In genomic region chr11:86802601-86803051, GRCh38 we compare ENCODE assay signal across 7 cellular contexts. TPM values are rescaled to one million over a fixed set of nuclear protein-coding genes. Genes with fewer than 3 reads are reported as not detected.
DNase-seq lines count a peak whose midpoint lies in the region; TF ChIP-seq lines count a peak whose summit lies in the region.

No MANE protein-coding gene starts in this region.

- H3K27me3 ChIP-seq in colonic mucosa: no peaks in the 10 kb centered on the region

- peak overlapping the region; percentile 28 for H3K27ac Mint-ChIP-seq in mesothelial cell of epicardium

- H3K4me3 ChIP-seq in HFF-Myc (replicated peaks; ENCODE audit: low read depth, low read length): peak overlapping the region; percentile 57
- no peak overlapping the region for H3K4me3 ChIP-seq in colonic mucosa

- peaks cover 59% of the 10 kb centered on the region for H3K4me1 Mint-ChIP-seq in mesothelial cell of epicardium

- no peaks in the 10 kb centered on the region for H3K9me3 ChIP-seq in colonic mucosa

- H3K27ac ChIP-seq in colonic mucosa: no peak overlapping the region

- TF ChIP-seq CTCF in HFF-Myc (IDR thresholded peaks at IDR 0.05; ENCODE audit: low read depth, low read length, missing control alignments): peak; percentile 47
- peak; percentile 45 for TF ChIP-seq CTCF in colonic mucosa (IDR thresholded peaks at IDR 0.05)
- peak; percentile 56 for TF ChIP-seq CTCF in mesothelial cell of epicardium (IDR thresholded peaks at IDR 0.05; ENCODE audit: unreplicated experiment)

- H3K9me3 Mint-ChIP-seq in mesothelial cell of epicardium: no peaks in the 10 kb centered on the region

- peak; percentile 33 for DNase-seq in ELF-1 (ENCODE audit: low read depth, low spot score)
- DNase-seq in HFF-Myc (ENCODE audit: extremely low read depth, low read depth): no peak
- DNase-seq in NCI-H69 (lab: John Stamatoyannopoulos, UW): peak; percentile 81
- DNase-seq in colonic mucosa: no peak
- DNase-seq in mesothelial cell of epicardium (ENCODE audit: low spot score in 2 of 2, unreplicated experiment in 2 of 2): no peak
- DNase-seq in germinal center (ENCODE audit: low spot score): no peak
- no peak for DNase-seq in GF-D8 (lab: John Stamatoyannopoulos, UW)

- H3K36me3 Mint-ChIP-seq in mesothelial cell of epicardium: peaks cover 5% of the 10 kb centered on the region

- H3K4me1 ChIP-seq in colonic mucosa: no peaks in the 10 kb centered on the region

- intact Hi-C loops in colonic mucosa (cut with DNase I): loop anchor here (5.0 kb wide), 3 partner anchors 135 to 345 kb away; no protein-coding TSS in a partner anchor

- H3K9ac ChIP-seq in colonic mucosa (ENCODE audit: low read depth in 2 of 2, low read length in 2 of 2): peak overlapping the region in 1 of 2 donors; percentile 80

- H3K27me3 Mint-ChIP-seq in mesothelial cell of epicardium (ENCODE audit: low read depth): no peaks in the 10 kb centered on the region

- peak overlapping the region; percentile 80 for H3K4me3 Mint-ChIP-seq in mesothelial cell of epicardium

- no peaks in the 10 kb centered on the region for H3K36me3 ChIP-seq in colonic mucosa

RNA-seq across cellular contexts. Expression of gene PRSS23, which starts 2.3 kb away (rescaled TPM):
- total RNA-seq in colonic mucosa (10 to 100 TPM; 45.5 to 46.4 TPM), mesothelial cell of epicardium (28.3 to 29.9 TPM (median 29.4 TPM) in 3 replicates)

Comparison
In these comparisons a context has a peak if more than half of its experiments do, and no peak if none do; other contexts are left out.
1. DNase-seq: peak in ELF-1 (single experiment) and NCI-H69 (single experiment); none in HFF-Myc (single experiment), colonic mucosa (single experiment), mesothelial cell of epicardium (0 of 2), germinal center (single experiment) and GF-D8 (single experiment).
2. Peak in every context shown above with its lines, with median percentiles within 50 percentile points of each other: CTCF ChIP-seq.